Comparison of ENCODE assay signal across 1 cellular context in genomic region chr1:28112388-28113311, GRCh38.
TF ChIP-seq lines count a peak whose summit lies in the region.

No MANE protein-coding gene starts in this region.

TF ChIP-seq in K562, 482 proteins besides CTCF, POLR2A, EP300 and RAD21 (continued from another document and continues in another):
- TF ChIP-seq HOMEZ (CRISPR knock-in tag; IDR thresholded peaks at IDR 0.05) (no peak), ZBTB9 (CRISPR knock-in tag; IDR thresholded peaks at IDR 0.05) (peak; percentile 23; the same call in 1 of the 2 replicates), FOS (IDR thresholded peaks at IDR 0.05; ENCODE audit: extremely low read depth, insufficient read length) (peak; percentile 36), AFF1 (IDR thresholded peaks at IDR 0.05; ENCODE audit: low read depth in 1 of 2, partially characterized antibody in 2 of 2) (peak in 1 of 2 experiments; percentile 43), PRMT5 (CRISPR knock-in tag; IDR thresholded peaks at IDR 0.05) (no peak), WHSC1 (IDR thresholded peaks at IDR 0.05; ENCODE audit: low read length) (no peak), HBP1 (CRISPR knock-in tag; IDR thresholded peaks at IDR 0.05) (0 out of 2 replicates have a peak, but pooled peaks have one; percentile 34), MAFK (IDR thresholded peaks at IDR 0.05; ENCODE audit: low read length) (0 out of 2 replicates have a peak, but pooled peaks have one; percentile 3), EP400 (IDR thresholded peaks at IDR 0.05) (peak; percentile 65), CHD4 (IDR thresholded peaks at IDR 0.05; ENCODE audit: insufficient read depth, insufficient replicate concordance, low read depth, low read length, poor library complexity, severe bottlenecking) (peak; percentile 37), CLOCK (CRISPR knock-in tag; IDR thresholded peaks at IDR 0.05; ENCODE audit: borderline replicate concordance) (no peak), BACH1 (tag; IDR thresholded peaks at IDR 0.05) (peak; percentile 69; the same call in 1 of the 2 replicates), ATF7 (IDR thresholded peaks at IDR 0.05) (peak; percentile 74), TFAM (CRISPR knock-in tag; conservative IDR thresholded peaks at IDR 0.05) (no peak), RFX1 (IDR thresholded peaks at IDR 0.05) (no peak), ZNF140 (CRISPR knock-in tag; IDR thresholded peaks at IDR 0.05) (no peak), NR1H2 (CRISPR knock-in tag; IDR thresholded peaks at IDR 0.05) (0 out of 2 replicates have a peak, but pooled peaks have one; percentile 53), EHMT2 (IDR thresholded peaks at IDR 0.05) (peak; percentile 78), CHAMP1 (IDR thresholded peaks at IDR 0.05) (0 out of 2 replicates have a peak, but pooled peaks have one; percentile 61), HMBOX1 (IDR thresholded peaks at IDR 0.05) (peak; percentile 40; the same call in 1 of the 2 replicates), JUN (IDR thresholded peaks at IDR 0.05; ENCODE audit: borderline replicate concordance, low read depth, low read length) (peak; percentile 73), JUN (CRISPR knock-in tag; IDR thresholded peaks at IDR 0.05; ENCODE audit: borderline replicate concordance) (no peak), LCOR (CRISPR knock-in tag; IDR thresholded peaks at IDR 0.05) (peak; percentile 77; the same call in 1 of the 2 replicates), ZNF41 (CRISPR knock-in tag; conservative IDR thresholded peaks at IDR 0.05) (0 out of 2 replicates have a peak, but pooled peaks have one; percentile 24), SMC3 (conservative IDR thresholded peaks at IDR 0.05; ENCODE audit: insufficient read depth, low read depth, low read length) (0 out of 2 replicates have a peak, but pooled peaks have one; percentile 32), SRSF7 (optimal IDR thresholded peaks at IDR 0.05; ENCODE audit: low read depth, low read length) (no peak), ETV6 (IDR thresholded peaks at IDR 0.05; ENCODE audit: borderline replicate concordance in 1 of 2, low read depth in 2 of 2, low read length in 1 of 2) (0 out of 4 replicates have a peak, but pooled peaks of 1 of the 2 experiments have one; percentile 9), ETV6 (CRISPR knock-in tag; IDR thresholded peaks at IDR 0.05; ENCODE audit: borderline replicate concordance) (no peak), HSF4 (CRISPR knock-in tag; IDR thresholded peaks at IDR 0.05; ENCODE audit: borderline replicate concordance) (no peak), ZNF175 (CRISPR knock-in tag; IDR thresholded peaks at IDR 0.05; ENCODE audit: low read depth) (peak; percentile 92), ATF3 (IDR thresholded peaks at IDR 0.05) (peak; percentile 90), ATF3 (CRISPR knock-in tag; conservative IDR thresholded peaks at IDR 0.05) (peak; percentile 68; the same call in 1 of the 2 replicates)
- TF ChIP-seq, protein P1, sequence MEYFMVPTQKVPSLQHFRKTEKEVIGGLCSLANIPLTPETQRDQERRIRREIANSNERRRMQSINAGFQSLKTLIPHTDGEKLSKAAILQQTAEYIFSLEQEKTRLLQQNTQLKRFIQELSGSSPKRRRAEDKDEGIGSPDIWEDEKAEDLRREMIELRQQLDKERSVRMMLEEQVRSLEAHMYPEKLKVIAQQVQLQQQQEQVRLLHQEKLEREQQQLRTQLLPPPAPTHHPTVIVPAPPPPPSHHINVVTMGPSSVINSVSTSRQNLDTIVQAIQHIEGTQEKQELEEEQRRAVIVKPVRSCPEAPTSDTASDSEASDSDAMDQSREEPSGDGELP (CRISPR knock-in tag; IDR thresholded peaks at IDR 0.05; ENCODE audit: borderline replicate concordance): peak; percentile 58; the same call in 1 of the 2 replicates
- TF ChIP-seq, protein P2, sequence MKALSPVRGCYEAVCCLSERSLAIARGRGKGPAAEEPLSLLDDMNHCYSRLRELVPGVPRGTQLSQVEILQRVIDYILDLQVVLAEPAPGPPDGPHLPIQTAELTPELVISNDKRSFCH (CRISPR knock-in tag; IDR thresholded peaks at IDR 0.05): no peak
- TF ChIP-seq, protein P2 (tag; IDR thresholded peaks at IDR 0.05): 0 out of 2 replicates have a peak, but pooled peaks have one; percentile 66
- TF ChIP-seq, protein P3, sequence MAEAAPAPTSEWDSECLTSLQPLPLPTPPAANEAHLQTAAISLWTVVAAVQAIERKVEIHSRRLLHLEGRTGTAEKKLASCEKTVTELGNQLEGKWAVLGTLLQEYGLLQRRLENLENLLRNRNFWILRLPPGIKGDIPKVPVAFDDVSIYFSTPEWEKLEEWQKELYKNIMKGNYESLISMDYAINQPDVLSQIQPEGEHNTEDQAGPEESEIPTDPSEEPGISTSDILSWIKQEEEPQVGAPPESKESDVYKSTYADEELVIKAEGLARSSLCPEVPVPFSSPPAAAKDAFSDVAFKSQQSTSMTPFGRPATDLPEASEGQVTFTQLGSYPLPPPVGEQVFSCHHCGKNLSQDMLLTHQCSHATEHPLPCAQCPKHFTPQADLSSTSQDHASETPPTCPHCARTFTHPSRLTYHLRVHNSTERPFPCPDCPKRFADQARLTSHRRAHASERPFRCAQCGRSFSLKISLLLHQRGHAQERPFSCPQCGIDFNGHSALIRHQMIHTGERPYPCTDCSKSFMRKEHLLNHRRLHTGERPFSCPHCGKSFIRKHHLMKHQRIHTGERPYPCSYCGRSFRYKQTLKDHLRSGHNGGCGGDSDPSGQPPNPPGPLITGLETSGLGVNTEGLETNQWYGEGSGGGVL (CRISPR knock-in tag; IDR thresholded peaks at IDR 0.05): no peak
- TF ChIP-seq, protein P4, sequence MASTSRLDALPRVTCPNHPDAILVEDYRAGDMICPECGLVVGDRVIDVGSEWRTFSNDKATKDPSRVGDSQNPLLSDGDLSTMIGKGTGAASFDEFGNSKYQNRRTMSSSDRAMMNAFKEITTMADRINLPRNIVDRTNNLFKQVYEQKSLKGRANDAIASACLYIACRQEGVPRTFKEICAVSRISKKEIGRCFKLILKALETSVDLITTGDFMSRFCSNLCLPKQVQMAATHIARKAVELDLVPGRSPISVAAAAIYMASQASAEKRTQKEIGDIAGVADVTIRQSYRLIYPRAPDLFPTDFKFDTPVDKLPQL (IDR thresholded peaks at IDR 0.05; ENCODE audit: extremely low read depth, insufficient read length): no peak
